Comparison of ENCODE assay signal across 14 cellular contexts in the genomic region with DNA sequence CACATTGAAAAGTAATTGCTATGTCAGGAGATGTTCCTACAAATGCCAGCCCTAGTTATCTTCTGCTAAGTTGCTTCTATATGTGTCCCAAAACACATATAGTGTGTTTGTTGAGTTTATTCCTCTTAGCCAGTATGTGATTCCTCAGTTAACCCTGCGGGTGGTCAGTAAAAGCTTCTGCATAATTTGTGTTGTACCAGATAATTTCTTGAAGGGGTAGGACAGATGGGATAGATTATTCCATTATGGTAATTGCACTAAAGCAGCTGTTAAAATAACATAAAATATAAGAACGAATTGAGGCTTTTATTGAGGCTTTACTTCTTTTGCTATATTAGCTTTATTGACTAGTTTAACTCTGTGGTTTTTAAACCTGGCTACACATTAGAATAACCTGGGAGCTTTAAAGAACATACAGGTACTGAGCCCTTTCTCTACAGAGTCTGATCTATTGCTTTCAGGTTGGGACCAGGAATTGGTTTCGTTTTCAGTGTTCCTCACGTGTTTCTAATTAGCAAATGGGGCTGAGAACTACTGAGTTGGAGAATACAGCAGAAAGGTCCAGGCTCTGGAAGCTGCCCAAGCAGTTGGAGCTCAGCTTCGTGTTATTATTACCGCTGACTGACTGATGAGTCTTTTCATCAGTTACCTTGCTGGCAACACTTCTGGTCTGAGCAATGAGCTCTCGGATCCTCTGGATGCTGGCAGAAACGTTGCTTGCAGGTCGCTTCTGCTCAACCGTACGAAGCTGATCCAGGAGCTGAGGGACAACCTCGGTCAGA. TPM values are rescaled to one million over a fixed set of nuclear protein-coding genes. Genes with fewer than 3 reads are reported as not detected.
DNase-seq lines count a peak whose midpoint lies in the region; ATAC-seq and TF ChIP-seq lines count a peak whose summit lies in the region.
"Had no signal": no experiment of that assay in that cellular context is flagged by ENCODE, and none has a peak within 500 bp of the region (broad histone marks: within the 10 kb centered on the region; RNA-seq: fewer than 3 reads in every experiment).

No MANE protein-coding gene starts in this region.

- peaks cover 13% of the 10 kb centered on the region for H3K4me1 ChIP-seq in A673 (ENCODE audit: insufficient read depth, low read length, poor library complexity, severe bottlenecking)
- H3K4me1 ChIP-seq in endocrine pancreas (ENCODE audit: control insufficient read depth, insufficient read depth, low read length): no peaks in the 10 kb centered on the region
- H3K4me1 ChIP-seq: BLaER1 had no signal

- H3K27me3 Mint-ChIP-seq in Calu3 (ENCODE audit: unreplicated experiment): no peaks in the 10 kb centered on the region

- TF ChIP-seq CTCF in A673 (conservative IDR thresholded peaks at IDR 0.05; ENCODE audit: low read depth, low read length) (no peak), Calu3 (IDR thresholded peaks at IDR 0.05; ENCODE audit: unreplicated experiment) (no peak)

- intact Hi-C loops in A673 (cut with micrococcal nuclease; ENCODE audit: unreplicated experiment): no loop called here
- intact Hi-C loops in Calu3 (cut with micrococcal nuclease; ENCODE audit: unreplicated experiment): no loop called here

- CTCF ChIA-PET in A673 (lab: Charles Lee) (interaction anchor here (0.5 kb wide), 1 partner anchor 105 kb away, joined by 11 read pairs; no protein-coding TSS in a partner anchor), Calu3 (lab: Charles Lee) (no interaction called here)

- H3K4me3 Mint-ChIP-seq in Calu3 (ENCODE audit: low read depth, unreplicated experiment): no peak overlapping the region
- H3K4me3 Mint-ChIP-seq: activated B cell treated with CpG ODN at 0.5 μM for 24 hours; activated T-cell treated with anti-CD3 and anti-CD28 coated beads, Interleukin-2, amount 50 U/mL, for 4 hours; mesothelial cell of epicardium had no signal

- H3K9me3 ChIP-seq in A673 (ENCODE audit: low read depth, low read length, poor library complexity, severe bottlenecking) (no peaks in the 10 kb centered on the region), endocrine pancreas (ENCODE audit: control insufficient read depth, low read length) (no peaks in the 10 kb centered on the region)
- H3K9me3 ChIP-seq: BLaER1 had no signal

- H3K36me3 Mint-ChIP-seq in Calu3 (ENCODE audit: insufficient read depth, unreplicated experiment): peaks cover 22% of the 10 kb centered on the region

- H3K36me3 ChIP-seq in A673 (ENCODE audit: insufficient read depth, low read length, poor library complexity, severe bottlenecking) (no peaks in the 10 kb centered on the region), endocrine pancreas (ENCODE audit: control insufficient read depth, insufficient read depth, low read length) (no peaks in the 10 kb centered on the region)
- H3K36me3 ChIP-seq: BLaER1 had no signal

- H3K27ac Mint-ChIP-seq in Calu3 (ENCODE audit: unreplicated experiment): no peak overlapping the region
- H3K27ac Mint-ChIP-seq: activated B cell treated with CpG ODN at 0.5 μM for 24 hours, mesothelial cell of epicardium had no signal

- POLR2A ChIA-PET in A673 (lab: Charles Lee; ENCODE audit: low non-redundant PET): no interaction called here

- H3K9me3 Mint-ChIP-seq in Calu3 (ENCODE audit: low read depth, unreplicated experiment): no peaks in the 10 kb centered on the region
- H3K9me3 Mint-ChIP-seq: activated B cell treated with CpG ODN at 0.5 μM for 24 hours; activated T-cell treated with anti-CD3 and anti-CD28 coated beads, Interleukin-2, amount 50 U/mL, for 4 hours; mesothelial cell of epicardium had no signal

- H3K9ac ChIP-seq in endocrine pancreas (ENCODE audit: control insufficient read depth, insufficient read depth, low read length): no peak overlapping the region
- H3K9ac ChIP-seq: BLaER1 had no signal

- no peaks in the 10 kb centered on the region for H3K27me3 ChIP-seq in A673 (replicated peaks; ENCODE audit: insufficient read depth, low read depth, low read length, poor library complexity)
- H3K27me3 ChIP-seq in endocrine pancreas (ENCODE audit: control insufficient read depth, insufficient read depth, low read length): no peaks in the 10 kb centered on the region
- H3K27me3 ChIP-seq: BLaER1 had no signal

- ATAC-seq in HG02852 (IDR thresholded peaks at IDR 0.05; ENCODE audit: unreplicated experiment) (no peak), GM19395 (IDR thresholded peaks at IDR 0.05; ENCODE audit: unreplicated experiment) (no peak)
- ATAC-seq: activated T-cell treated with anti-CD3 and anti-CD28 coated beads, Interleukin-2, amount 50 U/mL, for 4 hours had no signal

- H3K4me3 ChIP-seq in A673 (ENCODE audit: low read depth, low read length, poor library complexity, severe bottlenecking): peak overlapping the region; percentile 22
- H3K4me3 ChIP-seq in endocrine pancreas (ENCODE audit: control insufficient read depth, insufficient read depth, low read length): peak overlapping the region; percentile 74
- H3K4me3 ChIP-seq: BLaER1 had no signal

- H3K27ac ChIP-seq in A673 (ENCODE audit: low read depth, low read length, poor library complexity, severe bottlenecking): no peak overlapping the region
- H3K27ac ChIP-seq: BLaER1 had no signal

- DNase-seq in A673 (ENCODE audit: low spot score): peak; percentile 60
- peak; percentile 38 for DNase-seq in GM04504 (ENCODE audit: low read depth)
- peak; percentile 78 to 91 for DNase-seq in NCI-H524 (lab: John Stamatoyannopoulos, UW)
- no peak for DNase-seq in Calu3
- no peak for DNase-seq in HUDEP-2 (lab: John Stamatoyannopoulos, UW; ENCODE audit: unreplicated experiment in 76 of 76)
- DNase-seq: activated B cell treated with CpG ODN at 0.5 μM for 24 hours; activated T-cell treated with anti-CD3 and anti-CD28 coated beads, Interleukin-2, amount 50 U/mL, for 4 hours; aorta; stimulated activated CD4-positive, alpha-beta T cell treated with anti-CD3 and anti-CD28 coated beads, Interleukin-4, amount 100 ng/mL, for 24 hours had no signal

- no TSS peak for BruUV-seq in A673 (replicated peaks; lab: Mats Ljungman, UMichigan)
- no TSS peak for BruUV-seq in Calu3 (replicated peaks; lab: Mats Ljungman, UMichigan)

- H3K4me1 Mint-ChIP-seq in Calu3 (ENCODE audit: low read depth, unreplicated experiment): no peaks in the 10 kb centered on the region
- H3K4me1 Mint-ChIP-seq: activated B cell treated with CpG ODN at 0.5 μM for 24 hours had no signal

RNA-seq across cellular contexts. Expression of a gene that starts 56.9 kb away (rescaled TPM):
- total RNA-seq in A673 (2021) (10.5 and 11.6 TPM in 2 replicates), Calu3 (2022) (13.0 TPM in 2 replicates)

RNA-seq across cellular contexts. Expression of a gene that starts 57.1 kb away (rescaled TPM):
- total RNA-seq in A673 (2021) (24.4 and 29.4 TPM in 2 replicates), Calu3 (2022) (21.0 and 25.6 TPM in 2 replicates)

Comparison
In these comparisons a context has a peak if more than half of its experiments do, and no peak if none do; other contexts are left out.
1. DNase-seq: peak in A673 (single experiment), GM04504 (single experiment) and NCI-H524 (2 of 2); none in Calu3 (single experiment) and HUDEP-2 (0 of 76).